1 cellular context compared by ENCODE assay signal in genomic region chrX:49171752-49172279, GRCh38.
TF ChIP-seq lines count a peak whose summit lies in the region.

A gene with protein sequence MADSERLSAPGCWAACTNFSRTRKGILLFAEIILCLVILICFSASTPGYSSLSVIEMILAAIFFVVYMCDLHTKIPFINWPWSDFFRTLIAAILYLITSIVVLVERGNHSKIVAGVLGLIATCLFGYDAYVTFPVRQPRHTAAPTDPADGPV (plus strand): TSS chrX:49171898. CDS start chrX:49172001, 103 bp downstream.

TF ChIP-seq in HEK293, 187 proteins besides CTCF, POLR2A, EP300 and RAD21 (continued from another document):
- TF ChIP-seq, protein P1, sequence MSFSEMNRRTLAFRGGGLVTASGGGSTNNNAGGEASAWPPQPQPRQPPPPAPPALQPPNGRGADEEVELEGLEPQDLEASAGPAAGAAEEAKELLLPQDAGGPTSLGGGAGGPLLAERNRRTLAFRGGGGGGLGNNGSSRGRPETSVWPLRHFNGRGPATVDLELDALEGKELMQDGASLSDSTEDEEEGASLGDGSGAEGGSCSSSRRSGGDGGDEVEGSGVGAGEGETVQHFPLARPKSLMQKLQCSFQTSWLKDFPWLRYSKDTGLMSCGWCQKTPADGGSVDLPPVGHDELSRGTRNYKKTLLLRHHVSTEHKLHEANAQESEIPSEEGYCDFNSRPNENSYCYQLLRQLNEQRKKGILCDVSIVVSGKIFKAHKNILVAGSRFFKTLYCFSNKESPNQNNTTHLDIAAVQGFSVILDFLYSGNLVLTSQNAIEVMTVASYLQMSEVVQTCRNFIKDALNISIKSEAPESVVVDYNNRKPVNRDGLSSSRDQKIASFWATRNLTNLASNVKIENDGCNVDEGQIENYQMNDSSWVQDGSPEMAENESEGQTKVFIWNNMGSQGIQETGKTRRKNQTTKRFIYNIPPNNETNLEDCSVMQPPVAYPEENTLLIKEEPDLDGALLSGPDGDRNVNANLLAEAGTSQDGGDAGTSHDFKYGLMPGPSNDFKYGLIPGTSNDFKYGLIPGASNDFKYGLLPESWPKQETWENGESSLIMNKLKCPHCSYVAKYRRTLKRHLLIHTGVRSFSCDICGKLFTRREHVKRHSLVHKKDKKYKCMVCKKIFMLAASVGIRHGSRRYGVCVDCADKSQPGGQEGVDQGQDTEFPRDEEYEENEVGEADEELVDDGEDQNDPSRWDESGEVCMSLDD (tag by site-specific recombination; IDR thresholded peaks at IDR 0.05) = 0 out of 2 replicates have a peak, but pooled peaks have one; percentile 57
- no peak for TF ChIP-seq ZNF571 (tag by site-specific recombination; IDR thresholded peaks at IDR 0.05)
- TF ChIP-seq ZNF560 (tag by site-specific recombination; IDR thresholded peaks at IDR 0.05; ENCODE audit: borderline replicate concordance) = no peak
- 0 out of 2 replicates have a peak, but pooled peaks have one; percentile 36 for TF ChIP-seq EGR2 (tag by site-specific recombination; IDR thresholded peaks at IDR 0.05; ENCODE audit: low read depth)
- no peak for TF ChIP-seq ZNF132 (tag by site-specific recombination; IDR thresholded peaks at IDR 0.05; ENCODE audit: borderline replicate concordance)
- peak; percentile 38; the same call in 1 of the 2 replicates for TF ChIP-seq ZBTB17 (tag by site-specific recombination; IDR thresholded peaks at IDR 0.05)
- peak; percentile 99 for TF ChIP-seq ZBTB20 (tag by site-specific recombination; IDR thresholded peaks at IDR 0.05)
- no peak; the same call in 1 of the 2 replicates for TF ChIP-seq ZBTB11 (tag by site-specific recombination; conservative IDR thresholded peaks at IDR 0.05; ENCODE audit: low read depth)
- peak; percentile 16; the same call in 1 of the 2 replicates for TF ChIP-seq ZNF394 (tag by site-specific recombination; IDR thresholded peaks at IDR 0.05; ENCODE audit: borderline replicate concordance)
- peak; percentile 61; the same call in 1 of the 2 replicates for TF ChIP-seq SP7 (tag by site-specific recombination; IDR thresholded peaks at IDR 0.05)
- peak; percentile 85 for TF ChIP-seq ZNF423 (tag by site-specific recombination; IDR thresholded peaks at IDR 0.05)
- TF ChIP-seq BCL11B (tag by site-specific recombination; IDR thresholded peaks at IDR 0.05; ENCODE audit: low read depth) = peak; percentile 14; the same call in 1 of the 2 replicates
- peak; percentile 13; the same call in 1 of the 2 replicates for TF ChIP-seq WT1 (tag by site-specific recombination; IDR thresholded peaks at IDR 0.05)
- TF ChIP-seq, protein P2, sequence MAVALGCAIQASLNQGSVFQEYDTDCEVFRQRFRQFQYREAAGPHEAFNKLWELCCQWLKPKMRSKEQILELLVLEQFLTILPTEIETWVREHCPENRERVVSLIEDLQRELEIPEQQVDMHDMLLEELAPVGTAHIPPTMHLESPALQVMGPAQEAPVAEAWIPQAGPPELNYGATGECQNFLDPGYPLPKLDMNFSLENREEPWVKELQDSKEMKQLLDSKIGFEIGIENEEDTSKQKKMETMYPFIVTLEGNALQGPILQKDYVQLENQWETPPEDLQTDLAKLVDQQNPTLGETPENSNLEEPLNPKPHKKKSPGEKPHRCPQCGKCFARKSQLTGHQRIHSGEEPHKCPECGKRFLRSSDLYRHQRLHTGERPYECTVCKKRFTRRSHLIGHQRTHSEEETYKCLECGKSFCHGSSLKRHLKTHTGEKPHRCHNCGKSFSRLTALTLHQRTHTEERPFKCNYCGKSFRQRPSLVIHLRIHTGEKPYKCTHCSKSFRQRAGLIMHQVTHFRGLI (tag by site-specific recombination; IDR thresholded peaks at IDR 0.05) = no peak
- TF ChIP-seq, protein P3, sequence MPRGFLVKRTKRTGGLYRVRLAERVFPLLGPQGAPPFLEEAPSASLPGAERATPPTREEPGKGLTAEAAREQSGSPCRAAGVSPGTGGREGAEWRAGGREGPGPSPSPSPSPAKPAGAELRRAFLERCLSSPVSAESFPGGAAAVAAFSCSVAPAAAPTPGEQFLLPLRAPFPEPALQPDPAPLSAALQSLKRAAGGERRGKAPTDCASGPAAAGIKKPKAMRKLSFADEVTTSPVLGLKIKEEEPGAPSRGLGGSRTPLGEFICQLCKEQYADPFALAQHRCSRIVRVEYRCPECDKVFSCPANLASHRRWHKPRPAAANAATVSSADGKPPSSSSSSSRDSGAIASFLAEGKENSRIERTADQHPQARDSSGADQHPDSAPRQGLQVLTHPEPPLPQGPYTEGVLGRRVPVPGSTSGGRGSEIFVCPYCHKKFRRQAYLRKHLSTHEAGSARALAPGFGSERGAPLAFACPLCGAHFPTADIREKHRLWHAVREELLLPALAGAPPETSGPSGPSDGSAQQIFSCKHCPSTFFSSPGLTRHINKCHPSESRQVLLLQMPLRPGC (tag by site-specific recombination; IDR thresholded peaks at IDR 0.05) = peak; percentile 23; the same call in 1 of the 2 replicates
- TF ChIP-seq ZNF501 (tag by site-specific recombination; IDR thresholded peaks at IDR 0.05) = peak; percentile 85
- TF ChIP-seq KLF8 (tag by site-specific recombination; IDR thresholded peaks at IDR 0.05) = peak; percentile 13
- peak; percentile 52; the same call in 1 of the 2 replicates for TF ChIP-seq ZNF391 (tag by site-specific recombination; IDR thresholded peaks at IDR 0.05; ENCODE audit: borderline replicate concordance, low read depth)
- peak; percentile 11 for TF ChIP-seq KLF1 (tag by site-specific recombination; IDR thresholded peaks at IDR 0.05)
- 0 out of 2 replicates have a peak, but pooled peaks have one; percentile 48 for TF ChIP-seq YY2 (tag by site-specific recombination; IDR thresholded peaks at IDR 0.05)
- 0 out of 2 replicates have a peak, but pooled peaks have one; percentile 16 for TF ChIP-seq OSR2 (tag by site-specific recombination; IDR thresholded peaks at IDR 0.05)
- TF ChIP-seq ZNF600 (tag by site-specific recombination; IDR thresholded peaks at IDR 0.05) = peak; percentile 33; the same call in 1 of the 2 replicates
- TF ChIP-seq ZNF629 (tag by site-specific recombination; IDR thresholded peaks at IDR 0.05) = peak; percentile 24; the same call in 1 of the 2 replicates
- TF ChIP-seq GLIS2 (tag by site-specific recombination; IDR thresholded peaks at IDR 0.05) = peak; percentile 5; the same call in 1 of the 2 replicates
- TF ChIP-seq, protein P4, sequence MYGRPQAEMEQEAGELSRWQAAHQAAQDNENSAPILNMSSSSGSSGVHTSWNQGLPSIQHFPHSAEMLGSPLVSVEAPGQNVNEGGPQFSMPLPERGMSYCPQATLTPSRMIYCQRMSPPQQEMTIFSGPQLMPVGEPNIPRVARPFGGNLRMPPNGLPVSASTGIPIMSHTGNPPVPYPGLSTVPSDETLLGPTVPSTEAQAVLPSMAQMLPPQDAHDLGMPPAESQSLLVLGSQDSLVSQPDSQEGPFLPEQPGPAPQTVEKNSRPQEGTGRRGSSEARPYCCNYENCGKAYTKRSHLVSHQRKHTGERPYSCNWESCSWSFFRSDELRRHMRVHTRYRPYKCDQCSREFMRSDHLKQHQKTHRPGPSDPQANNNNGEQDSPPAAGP (tag by site-specific recombination; IDR thresholded peaks at IDR 0.05) = peak; percentile 67
- peak; percentile 97 for TF ChIP-seq ZNF335 (tag by site-specific recombination; conservative IDR thresholded peaks at IDR 0.05)
- peak; percentile 16; the same call in 1 of the 2 replicates for TF ChIP-seq GLI4 (tag by site-specific recombination; IDR thresholded peaks at IDR 0.05)
- TF ChIP-seq ZBTB26 (tag by site-specific recombination; optimal IDR thresholded peaks at IDR 0.05) = peak; percentile 61
- TF ChIP-seq ZNF324 (tag by site-specific recombination; IDR thresholded peaks at IDR 0.05) = 0 out of 2 replicates have a peak, but pooled peaks have one; percentile 33
- peak; percentile 58 for TF ChIP-seq SP2 (tag by site-specific recombination; IDR thresholded peaks at IDR 0.05)
- no peak for TF ChIP-seq ZBTB21 (tag by site-specific recombination; IDR thresholded peaks at IDR 0.05)
- TF ChIP-seq, protein P5, sequence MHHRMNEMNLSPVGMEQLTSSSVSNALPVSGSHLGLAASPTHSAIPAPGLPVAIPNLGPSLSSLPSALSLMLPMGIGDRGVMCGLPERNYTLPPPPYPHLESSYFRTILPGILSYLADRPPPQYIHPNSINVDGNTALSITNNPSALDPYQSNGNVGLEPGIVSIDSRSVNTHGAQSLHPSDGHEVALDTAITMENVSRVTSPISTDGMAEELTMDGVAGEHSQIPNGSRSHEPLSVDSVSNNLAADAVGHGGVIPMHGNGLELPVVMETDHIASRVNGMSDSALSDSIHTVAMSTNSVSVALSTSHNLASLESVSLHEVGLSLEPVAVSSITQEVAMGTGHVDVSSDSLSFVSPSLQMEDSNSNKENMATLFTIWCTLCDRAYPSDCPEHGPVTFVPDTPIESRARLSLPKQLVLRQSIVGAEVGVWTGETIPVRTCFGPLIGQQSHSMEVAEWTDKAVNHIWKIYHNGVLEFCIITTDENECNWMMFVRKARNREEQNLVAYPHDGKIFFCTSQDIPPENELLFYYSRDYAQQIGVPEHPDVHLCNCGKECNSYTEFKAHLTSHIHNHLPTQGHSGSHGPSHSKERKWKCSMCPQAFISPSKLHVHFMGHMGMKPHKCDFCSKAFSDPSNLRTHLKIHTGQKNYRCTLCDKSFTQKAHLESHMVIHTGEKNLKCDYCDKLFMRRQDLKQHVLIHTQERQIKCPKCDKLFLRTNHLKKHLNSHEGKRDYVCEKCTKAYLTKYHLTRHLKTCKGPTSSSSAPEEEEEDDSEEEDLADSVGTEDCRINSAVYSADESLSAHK (tag by site-specific recombination; IDR thresholded peaks at IDR 0.05) = peak; percentile 29; the same call in 1 of the 2 replicates
- peak; percentile 54; the same call in 1 of the 2 replicates for TF ChIP-seq ZFP37 (tag by site-specific recombination; IDR thresholded peaks at IDR 0.05)
